26 cellular contexts compared by ENCODE assay signal in the genomic region with DNA sequence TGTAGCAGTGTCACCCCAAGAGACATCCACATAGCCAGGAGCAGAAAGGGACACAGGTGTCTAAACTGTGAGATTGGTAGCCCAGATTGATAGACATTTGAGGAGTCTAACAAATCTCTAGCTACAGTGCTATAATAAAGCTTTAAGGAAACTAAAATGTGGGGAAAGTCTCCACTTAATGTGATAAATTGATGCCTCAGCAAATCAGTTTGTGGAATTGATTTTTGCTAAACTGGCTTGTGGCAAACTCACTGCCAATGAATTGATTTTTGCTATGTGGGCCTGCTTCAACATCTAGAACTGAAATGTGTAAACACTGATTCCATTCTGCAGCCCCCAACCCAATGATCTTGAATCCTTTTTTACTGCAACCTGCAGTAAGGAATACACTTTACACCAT.
"Had no signal": no experiment of that assay in that cellular context is flagged by ENCODE, and none has a peak within 500 bp of the region (broad histone marks: within the 10 kb centered on the region; RNA-seq: fewer than 3 reads in every experiment).

No MANE protein-coding gene starts in this region.

- DNase-seq: colonic mucosa; cortex of kidney; effector CD8-positive, alpha-beta T cell; effector memory CD8-positive, alpha-beta T cell; endodermal cell; erythroblast; esophagus squamous epithelium; foreskin fibroblast; foreskin melanocyte; gastrocnemius medialis; glutamatergic neuron; head of caudate nucleus; heart right ventricle; hippocampal formation; left cardiac atrium; left lung; left ventricle myocardium superior; lower lobe of right lung; mesenchymal stem cell; mucosa of descending colon; naive B cell had no signal

- H3K4me3 ChIP-seq: colonic mucosa, esophagus squamous epithelium, gastrocnemius medialis, heart right ventricle, left lung, lower lobe of right lung, mucosa of descending colon had no signal

- ATAC-seq: effector memory CD8-positive, alpha-beta T cell; esophagus mucosa; gastrocnemius medialis; heart right ventricle; left cardiac atrium; left lung; left ventricle myocardium superior; lower lobe of right lung; mucosa of descending colon had no signal

- H3K4me1 ChIP-seq: colonic mucosa, esophagus squamous epithelium, gastrocnemius medialis, left lung, lower lobe of right lung had no signal

- H3K27ac ChIP-seq: colonic mucosa, epithelial cell of prostate, esophagus squamous epithelium, gastrocnemius medialis, heart right ventricle, left lung, lower lobe of right lung had no signal

- H3K27me3 ChIP-seq: colonic mucosa, esophagus squamous epithelium, gastrocnemius medialis, heart right ventricle, left lung had no signal

- H3K36me3 ChIP-seq: colonic mucosa, esophagus squamous epithelium, gastrocnemius medialis, heart right ventricle, left lung, lower lobe of right lung had no signal

- H3K9me3 ChIP-seq: colonic mucosa, esophagus squamous epithelium, gastrocnemius medialis, heart right ventricle, left lung, lower lobe of right lung, mucosa of descending colon had no signal

- FAIRE-seq: endometrium, islet of Langerhans, keratinocyte had no signal
